21 cellular contexts compared by ENCODE assay signal in the genomic region with DNA sequence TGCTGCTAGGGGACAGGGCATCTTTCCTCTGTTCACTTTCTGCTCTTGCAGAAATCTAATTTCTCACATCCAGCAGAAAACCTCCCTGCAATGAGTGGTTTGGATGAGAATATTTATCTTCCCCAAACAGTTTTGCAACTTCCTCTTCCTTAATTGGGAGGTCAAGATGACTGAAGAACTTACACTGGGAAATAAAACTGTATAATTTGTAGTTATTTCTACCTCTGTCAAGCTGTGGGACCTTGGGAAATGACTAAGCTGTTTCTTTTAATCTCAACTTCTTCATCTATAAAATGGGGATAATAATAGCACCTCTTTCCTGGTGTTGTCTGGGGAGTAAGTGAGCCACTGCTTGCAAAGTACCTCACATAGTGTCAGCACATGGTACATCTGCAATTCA.
DNase-seq lines count a peak whose midpoint lies in the region; ATAC-seq, FAIRE-seq and TF ChIP-seq lines count a peak whose summit lies in the region.
"Had no signal": no experiment of that assay in that cellular context is flagged by ENCODE, and none has a peak within 500 bp of the region (broad histone marks: within the 10 kb centered on the region; RNA-seq: fewer than 3 reads in every experiment).

No MANE protein-coding gene starts in this region.

- H3K4me3 ChIP-seq in AG10803 (ENCODE audit: low read length): no peak overlapping the region
- H3K4me3 ChIP-seq in IMR-90 (ENCODE audit: insufficient read depth, low read depth, low read length): no peak overlapping the region
- H3K4me3 ChIP-seq in RWPE2 (ENCODE audit: severe bottlenecking): no peak overlapping the region
- no peak overlapping the region for H3K4me3 ChIP-seq in fibroblast of the aortic adventitia (ENCODE audit: low read depth, low read length)
- H3K4me3 ChIP-seq in esophagus muscularis mucosa: no peak overlapping the region
- H3K4me3 ChIP-seq: A549, neural progenitor cell, Peyer's patch, thoracic aorta had no signal

- H2BK120ac ChIP-seq in IMR-90 (ENCODE audit: low read depth, low read length): no peak overlapping the region

- dilution Hi-C loops in IMR-90 (cut with HindIII; ENCODE audit: low sequenced_read_pairs, unreplicated experiment): no loop called here

- no peak for TF ChIP-seq RAD21 in IMR-90 (IDR thresholded peaks at IDR 0.05; ENCODE audit: low read length)

- H3K79me1 ChIP-seq in IMR-90 (ENCODE audit: low read depth in 1 of 2, low read length in 2 of 2): no peaks in the 10 kb centered on the region

- TF ChIP-seq POLR2A in IMR-90 (IDR thresholded peaks at IDR 0.05; ENCODE audit: low read depth, low read length) (no peak), esophagus muscularis mucosa (IDR thresholded peaks at IDR 0.05; ENCODE audit: low read depth) (no peak), GM12891 (IDR thresholded peaks at IDR 0.05; ENCODE audit: low read depth, low read length) (no peak)

- in situ Hi-C loops in IMR-90 (cut with MboI; ENCODE audit: low sequenced_read_pairs): no loop called here

- no peak for TF ChIP-seq EP300 in esophagus muscularis mucosa (IDR thresholded peaks at IDR 0.05)

- 0 out of 2 replicates have a peak overlapping the region, but pooled peaks have one; percentile 12 for H3K4ac ChIP-seq in IMR-90 (ENCODE audit: low read depth, low read length)

- intact Hi-C loops in IMR-90 (cut with micrococcal nuclease) (loop anchor here (5.0 kb wide), 1 partner anchor 206 kb away; no protein-coding TSS in a partner anchor), esophagus muscularis mucosa (cut with DNase I) (no loop called here)

- 0 out of 2 replicates have a peak, but pooled peaks cover 2% of the 10 kb centered on the region for H3K9me1 ChIP-seq in IMR-90 (ENCODE audit: insufficient read depth, low read length)

- CTCF ChIA-PET in IMR-90 (lab: Yijun Ruan, JAX): no interaction called here

- H3K23ac ChIP-seq in IMR-90 (ENCODE audit: low read depth, low read length): no peak overlapping the region

- no peak overlapping the region for H3K4me2 ChIP-seq in IMR-90 (ENCODE audit: low read depth, low read length)
- H3K4me2 ChIP-seq: A549, neural progenitor cell had no signal

- H3K36me3 ChIP-seq in IMR-90 (ENCODE audit: control insufficient read depth, insufficient read depth, low read length) (no peaks in the 10 kb centered on the region), RWPE2 (ENCODE audit: low read depth) (no peaks in the 10 kb centered on the region), esophagus muscularis mucosa (no peaks in the 10 kb centered on the region)
- H3K36me3 ChIP-seq: brain microvascular endothelial cell, neural progenitor cell, Peyer's patch, thoracic aorta had no signal

- TF ChIP-seq CTCF in AG10803 (conservative IDR thresholded peaks at IDR 0.05; ENCODE audit: low read length): no peak
- no peak for TF ChIP-seq CTCF in IMR-90 (conservative IDR thresholded peaks at IDR 0.05; ENCODE audit: low read depth, low read length)
- no peak for TF ChIP-seq CTCF in RWPE2 (IDR thresholded peaks at IDR 0.05; ENCODE audit: poor library complexity, severe bottlenecking)
- TF ChIP-seq CTCF in fibroblast of the aortic adventitia (IDR thresholded peaks at IDR 0.05; ENCODE audit: insufficient read depth, low read length): no peak
- no peak for TF ChIP-seq CTCF in esophagus muscularis mucosa (IDR thresholded peaks at IDR 0.05)

- H2BK20ac ChIP-seq in IMR-90 (ENCODE audit: low read depth, low read length): no peak overlapping the region

- H2BK15ac ChIP-seq in IMR-90 (ENCODE audit: low read depth, low read length): no peak overlapping the region

- H4K5ac ChIP-seq in IMR-90 (ENCODE audit: low read depth, low read length): no peak overlapping the region

- no peak overlapping the region for H3K14ac ChIP-seq in IMR-90 (replicated peaks; ENCODE audit: low read depth, low read length)

- POLR2A ChIA-PET in IMR-90 (lab: Charles Lee; ENCODE audit: unreplicated experiment): no interaction called here

- H3K9me3 ChIP-seq in IMR-90 (ENCODE audit: control insufficient read depth, insufficient read depth, low read length) (no peaks in the 10 kb centered on the region), RWPE2 (ENCODE audit: severe bottlenecking) (no peaks in the 10 kb centered on the region), esophagus muscularis mucosa (no peaks in the 10 kb centered on the region)
- H3K9me3 ChIP-seq: A549, Peyer's patch, thoracic aorta had no signal

- no peak overlapping the region for H2AFZ ChIP-seq in IMR-90 (replicated peaks; ENCODE audit: low read length, poor library complexity)
- H2AFZ ChIP-seq: neural progenitor cell had no signal

- no peak overlapping the region for H2BK5ac ChIP-seq in IMR-90 (ENCODE audit: low read depth, low read length, poor library complexity, severe bottlenecking)

- no peak for FAIRE-seq in GM12891 (lab: Jason Lieb, UNC)
- FAIRE-seq: A549, H1 had no signal

- peaks cover 10% of the 10 kb centered on the region for H3K4me1 ChIP-seq in IMR-90 (ENCODE audit: control insufficient read depth, insufficient read depth, low read length)
- peaks cover 35% of the 10 kb centered on the region for H3K4me1 ChIP-seq in RWPE2 (ENCODE audit: insufficient read depth, poor library complexity, severe bottlenecking)
- H3K4me1 ChIP-seq in esophagus muscularis mucosa: peaks cover 0 to 9% (median 7%) of the 10 kb centered on the region in 4 donors

- no peaks in the 10 kb centered on the region for H4K20me1 ChIP-seq in IMR-90 (ENCODE audit: insufficient read depth, low read length)

- H3K56ac ChIP-seq in IMR-90 (ENCODE audit: extremely low read depth, insufficient read depth, low read length): no peak overlapping the region

- DNase-seq in AG10803 (ENCODE audit: low read depth) (peak; percentile 60), IMR-90 (no peak), RWPE2 (ENCODE audit: low spot score) (no peak), fibroblast of the aortic adventitia (ENCODE audit: low read depth) (peak; percentile 14), esophagus muscularis mucosa (ENCODE audit: extremely low spot score) (no peak), GM12891 (ENCODE audit: insufficient read length, low spot score) (no peak), occipital lobe (lab: John Stamatoyannopoulos, UW) (no peak)
- DNase-seq: activated naive CD8-positive, alpha-beta T cell treated with anti-CD3 and anti-CD28 coated beads for 36 hours; brain microvascular endothelial cell; CD8-positive, alpha-beta T cell; DMS53; left colon; NCI-H1436; Peyer's patch had no signal

- no peak overlapping the region for H2AK5ac ChIP-seq in IMR-90 (ENCODE audit: low read depth, low read length)

- H3K27ac ChIP-seq in IMR-90 (ENCODE audit: insufficient read depth, low read length) (no peak overlapping the region), RWPE2 (ENCODE audit: poor library complexity, severe bottlenecking) (peak overlapping the region; percentile 95), esophagus muscularis mucosa (replicated peaks in 1 of 4) (no peak overlapping the region)
- H3K27ac ChIP-seq: A549, brain microvascular endothelial cell, epithelial cell of prostate, neural progenitor cell, Peyer's patch, thoracic aorta had no signal

- no peak overlapping the region for H3K18ac ChIP-seq in IMR-90 (ENCODE audit: low read depth, low read length)

- no TSS peak for BruUV-seq in IMR-90 (replicated peaks; lab: Mats Ljungman, UMichigan)

- H2AK9ac ChIP-seq in IMR-90 (replicated peaks; ENCODE audit: low read depth, low read length, poor library complexity): no peak overlapping the region

- H3K27me3 ChIP-seq in IMR-90 (ENCODE audit: control insufficient read depth, insufficient read depth, low read length) (no peaks in the 10 kb centered on the region), RWPE2 (ENCODE audit: insufficient read depth, poor library complexity, severe bottlenecking) (no peaks in the 10 kb centered on the region), esophagus muscularis mucosa (peaks cover 0 to 15% (median 0%) of the 10 kb centered on the region in 4 donors)
- H3K27me3 ChIP-seq: brain microvascular endothelial cell, Peyer's patch had no signal

- H3K9ac ChIP-seq in IMR-90 (ENCODE audit: low read depth, low read length): no peak overlapping the region
- H3K9ac ChIP-seq: neural progenitor cell had no signal

- H4K91ac ChIP-seq in IMR-90 (ENCODE audit: insufficient read depth, low read depth, low read length): no peak overlapping the region

- no peak overlapping the region for H4K8ac ChIP-seq in IMR-90 (ENCODE audit: low read depth in 2 of 2, low read length in 2 of 2)

- no peak for ATAC-seq in IMR-90 (ENCODE audit: low read depth)
- ATAC-seq in RWPE2 (ENCODE audit: low read depth): no peak
- no peak for ATAC-seq in GM18907 (IDR thresholded peaks at IDR 0.05; ENCODE audit: unreplicated experiment)
- ATAC-seq: A549; CD8-positive, alpha-beta T cell; left colon; stimulated activated memory B cell treated with anti-CD40 and anti-IgM and Interleukin-4, amounts not matched to agents 10 μg/mL and 1 μg/mL and 100 μg/mL, for 72 hours had no signal

TF ChIP-seq in IMR-90, 13 proteins besides CTCF, POLR2A, EP300 and RAD21 (continues in another document):
- TF ChIP-seq BHLHE40 (IDR thresholded peaks at IDR 0.05; ENCODE audit: low read depth, low read length): no peak
- TF ChIP-seq MXI1 (IDR thresholded peaks at IDR 0.05; ENCODE audit: borderline replicate concordance, low read depth, low read length): no peak
- TF ChIP-seq NFE2L2 (IDR thresholded peaks at IDR 0.05; ENCODE audit: low read depth, low read length): no peak
- TF ChIP-seq MAFK (IDR thresholded peaks at IDR 0.05; ENCODE audit: low read depth, low read length): no peak

TF ChIP-seq in GM12891, 5 proteins besides CTCF, POLR2A, EP300 and RAD21:
- TF ChIP-seq SPI1 (IDR thresholded peaks at IDR 0.05; ENCODE audit: low read depth, low read length) (no peak), POU2F2 (IDR thresholded peaks at IDR 0.05; ENCODE audit: low read depth, low read length) (no peak), TAF1 (IDR thresholded peaks at IDR 0.05; ENCODE audit: low read depth, low read length) (no peak), PAX5 (IDR thresholded peaks at IDR 0.05; ENCODE audit: insufficient read depth, low read length, severe bottlenecking) (no peak), POLR2AphosphoS5 (IDR thresholded peaks at IDR 0.05; ENCODE audit: low read depth, low read length) (no peak)

Comparison
In these comparisons a context has a peak if more than half of its experiments do, and no peak if none do; other contexts are left out.
1. DNase-seq: peak in AG10803 (single experiment) and fibroblast of the aortic adventitia (single experiment); none in IMR-90 (single experiment), RWPE2 (single experiment), esophagus muscularis mucosa (single experiment), GM12891 (single experiment) and occipital lobe (single experiment).